In genomic region chr3:183526838-183527420, GRCh38 we compare ENCODE assay signal across 16 cellular contexts. TPM values are rescaled to one million over a fixed set of nuclear protein-coding genes. Genes with fewer than 3 reads are reported as not detected.
A peak's percentile ranks its signal among the peaks of the same experiment; 100 is the strongest.
DNase-seq lines count a peak whose midpoint lies in the region; ATAC-seq, FAIRE-seq and TF ChIP-seq lines count a peak whose summit lies in the region.
"Had no signal": no experiment of that assay in that cellular context is flagged by ENCODE, and none has a peak within 500 bp of the region (broad histone marks: within the 10 kb centered on the region; RNA-seq: fewer than 3 reads in every experiment).

No MANE protein-coding gene starts in this region.

- H4K8ac ChIP-seq in trophoblast cell (ENCODE audit: low read depth, low read length), result no peak overlapping the region

- SMC1A ChIA-PET in GM12878 (lab: Charles Lee; ENCODE audit: uncharacterized antibody, unreplicated experiment), result interaction anchor here (0.8 to 8.6 kb wide), 19 partner anchors 11 to 108 kb away, joined by 3 to 190 read pairs (median 10); partner anchors contain the start of genes KLHL24 and KLHL6

- H3K4ac ChIP-seq in trophoblast cell (ENCODE audit: low read depth, low read length), result no peak overlapping the region

- H3K79me2 ChIP-seq in GM12878 (ENCODE audit: control insufficient read depth, insufficient read depth, low read length) (no peaks in the 10 kb centered on the region; the same call in none of the 2 replicates), trophoblast cell (ENCODE audit: control insufficient read depth, insufficient read depth, low read length, poor library complexity) (no peaks in the 10 kb centered on the region)

- BruUV-seq in GM12878 (replicated peaks; lab: Mats Ljungman, UMichigan) (no TSS peak), Calu3 (replicated peaks; lab: Mats Ljungman, UMichigan) (no TSS peak)

- H2AK5ac ChIP-seq in trophoblast cell (ENCODE audit: low read length), result no peak overlapping the region

- 70% methylated on average over 4 of the region's 4 CpGs for WGBS in GM12878 (ENCODE audit: insufficient coverage, insufficient replicate concordance, low lambda C conversion rate, missing lambda C conversion rate)
- no CpG with 5 or more reads among the region's 4 CpGs for WGBS in trophoblast cell (ENCODE audit: extremely low coverage, insufficient coverage, insufficient read length)

- ATAC-seq in GM21381 (IDR thresholded peaks at IDR 0.05; ENCODE audit: unreplicated experiment) (peak; percentile 6), HG03378 (IDR thresholded peaks at IDR 0.05; ENCODE audit: unreplicated experiment) (peak; percentile 16), GM12878 (peak; percentile 2), left colon (no peak)
- ATAC-seq: left cardiac atrium had no signal

- no peak overlapping the region for H2BK12ac ChIP-seq in trophoblast cell (ENCODE audit: low read length)

- no peaks in the 10 kb centered on the region for H3K9me3 Mint-ChIP-seq in Calu3 (ENCODE audit: low read depth, unreplicated experiment)

- no peak for TF ChIP-seq EP300 in GM12878 (IDR thresholded peaks at IDR 0.05; ENCODE audit: borderline replicate concordance in 1 of 2, control insufficient read depth in 1 of 2, low read depth in 2 of 2, low read length in 2 of 2)

- DNase-seq in ELR (ENCODE audit: low read depth), result peak; percentile 27
- no peak for DNase-seq in GM12878 (ENCODE audit: low read depth, low spot score)
- DNase-seq in left colon, result no peak
- no peak for DNase-seq in trophoblast cell
- no peak for DNase-seq in Calu3
- no peak for DNase-seq in vagina (ENCODE audit: extremely low spot score in 2 of 2)
- DNase-seq: activated CD8-positive, alpha-beta memory T cell treated with anti-CD3 and anti-CD28 coated beads, Interleukin-2, amount 50 U/mL, for 4 hours; caudate nucleus; foreskin melanocyte; KBM-7; left cardiac atrium; NCI-H510A; SW 1271; thyroid gland had no signal

- H3K23ac ChIP-seq in trophoblast cell (ENCODE audit: low read length), result no peak overlapping the region

- no peak overlapping the region for H2BK5ac ChIP-seq in trophoblast cell (ENCODE audit: low read depth, low read length, poor library complexity)

- H4K12ac ChIP-seq in trophoblast cell (ENCODE audit: low read depth, low read length), result no peak overlapping the region

- no peaks in the 10 kb centered on the region for H3K27me3 ChIP-seq in GM12878 (replicated peaks in 1 of 2; ENCODE audit: control insufficient read depth in 2 of 2, insufficient read depth in 2 of 2, low read length in 1 of 2)
- no peaks in the 10 kb centered on the region for H3K27me3 ChIP-seq in trophoblast cell (ENCODE audit: insufficient read depth, low read length)
- H3K27me3 ChIP-seq in vagina, result no peaks in the 10 kb centered on the region
- H3K27me3 ChIP-seq: thyroid gland had no signal

- intact Hi-C loops in GM12878 (cut with micrococcal nuclease; ENCODE audit: unreplicated experiment) (loop anchor here (1.0 to 5.0 kb wide), 4 partner anchors 8 to 110 kb away; partner anchors contain the start of genes KLHL24 and KLHL6), left colon (cut with DNase I, micrococcal nuclease) (no loop called here), Calu3 (cut with micrococcal nuclease; ENCODE audit: unreplicated experiment) (no loop called here), vagina (cut with DNase I) (no loop called here)

- H2BK120ac ChIP-seq in trophoblast cell (ENCODE audit: insufficient read depth, low read length, poor library complexity), result no peak overlapping the region

- H3K4me3 Mint-ChIP-seq in Calu3 (ENCODE audit: low read depth, unreplicated experiment), result no peak overlapping the region

- POLR2A ChIA-PET in GM12878 (lab: Charles Lee), result interaction anchor here (0.7 to 4.7 kb wide), 16 partner anchors 10 to 65 kb away, joined by 3 to 93 read pairs (median 8); partner anchors contain the start of gene KLHL6

- no peaks in the 10 kb centered on the region for H3K36me3 Mint-ChIP-seq in Calu3 (ENCODE audit: insufficient read depth, unreplicated experiment)

- in situ Hi-C loops in GM12878 (cut with MboI), result no loop called here

- H3K27me3 Mint-ChIP-seq in Calu3 (ENCODE audit: unreplicated experiment), result peaks cover 22% of the 10 kb centered on the region

- H3K36me3 ChIP-seq in GM12878 (ENCODE audit: control insufficient read depth in 2 of 2, insufficient read depth in 2 of 2, low read length in 1 of 2) (peaks cover 0 to 7% of the 10 kb centered on the region in 2 experiments; a peak in 2 of 4 replicates), trophoblast cell (ENCODE audit: control insufficient read depth in 1 of 2, insufficient read depth in 2 of 2, low read length in 2 of 2) (no peaks in the 10 kb centered on the region), vagina (no peaks in the 10 kb centered on the region)
- H3K36me3 ChIP-seq: thyroid gland had no signal

- no peak overlapping the region for H3K14ac ChIP-seq in trophoblast cell (ENCODE audit: low read length)

- H3K9ac ChIP-seq in GM12878 (ENCODE audit: control insufficient read depth, insufficient read depth, low read length) (no peak overlapping the region), trophoblast cell (ENCODE audit: low read length) (no peak overlapping the region)

- no peak for TF ChIP-seq RAD21 in GM12878 (IDR thresholded peaks at IDR 0.05; ENCODE audit: insufficient read depth, low read depth, low read length)

- H3K4me3 ChIP-seq in GM12878, result no peak overlapping the region
- H3K4me3 ChIP-seq in trophoblast cell (ENCODE audit: low read depth, low read length), result no peak overlapping the region
- no peak overlapping the region for H3K4me3 ChIP-seq in vagina
- H3K4me3 ChIP-seq: thyroid gland had no signal

- H3K9me3 ChIP-seq in GM12878 (replicated peaks; ENCODE audit: control insufficient read depth, insufficient read depth, low read length) (no peaks in the 10 kb centered on the region), trophoblast cell (ENCODE audit: insufficient read depth, low read depth, low read length) (no peaks in the 10 kb centered on the region), vagina (no peaks in the 10 kb centered on the region)
- H3K9me3 ChIP-seq: thyroid gland had no signal

- H2AFZ ChIP-seq in GM12878 (ENCODE audit: control insufficient read depth, low read depth, low read length), result no peak overlapping the region
- H2AFZ ChIP-seq in trophoblast cell (ENCODE audit: insufficient read depth, low read length, poor library complexity), result no peak overlapping the region

- no peaks in the 10 kb centered on the region for H3K79me1 ChIP-seq in trophoblast cell (ENCODE audit: low read length)

- no peak for TF ChIP-seq POLR2A in GM12878 (IDR thresholded peaks at IDR 0.05; ENCODE audit: low read depth, low read length)
- no peak for TF ChIP-seq POLR2A in vagina (IDR thresholded peaks at IDR 0.05)

- H3K4me1 ChIP-seq in GM12878 (ENCODE audit: control insufficient read depth, insufficient read depth, low read length) (peaks cover 35% of the 10 kb centered on the region), trophoblast cell (ENCODE audit: control insufficient read depth in 1 of 2, insufficient read depth in 2 of 2, low read length in 2 of 2) (no peaks in the 10 kb centered on the region), vagina (no peaks in the 10 kb centered on the region)
- H3K4me1 ChIP-seq: thyroid gland had no signal

- no peak overlapping the region for H4K91ac ChIP-seq in trophoblast cell (ENCODE audit: low read depth, low read length)

- no peaks in the 10 kb centered on the region for H3K4me1 Mint-ChIP-seq in Calu3 (ENCODE audit: low read depth, unreplicated experiment)

- TF ChIP-seq CTCF in GM12878 (IDR thresholded peaks at IDR 0.05 in 2 of 3, conservative IDR thresholded peaks at IDR 0.05 in 1 of 3; ENCODE audit: control insufficient read depth in 2 of 3, extremely low read depth in 1 of 3, insufficient read depth in 1 of 3, low read depth in 3 of 3, low read length in 3 of 3), result no peak
- TF ChIP-seq CTCF in Calu3 (IDR thresholded peaks at IDR 0.05; ENCODE audit: unreplicated experiment), result no peak
- TF ChIP-seq CTCF in vagina (IDR thresholded peaks at IDR 0.05), result no peak

- peak overlapping the region; percentile 38 for H3K27ac ChIP-seq in GM12878 (ENCODE audit: control insufficient read depth, insufficient read depth)
- no peak overlapping the region for H3K27ac ChIP-seq in trophoblast cell (ENCODE audit: low read depth, low read length)
- H3K27ac ChIP-seq in vagina, result no peak overlapping the region
- H3K27ac ChIP-seq: thyroid gland had no signal

- RAD21 ChIA-PET in GM12878 (lab: Charles Lee; ENCODE audit: unreplicated experiment), result interaction anchor here (0.7 to 7.2 kb wide), 18 partner anchors 11 to 170 kb away, joined by 3 to 156 read pairs (median 6); partner anchors contain the start of genes KLHL6 and YEATS2

- no peaks in the 10 kb centered on the region for H4K20me1 ChIP-seq in GM12878 (ENCODE audit: control insufficient read depth, insufficient read depth)

- no peak for FAIRE-seq in GM12878 (lab: Jason Lieb, UNC)

- CTCF ChIA-PET in GM12878 (lab: Yijun Ruan, JAX) (interaction anchor here (0.6 to 9.3 kb wide), 12 partner anchors 8 to 265 kb away, joined by 3 to 98 read pairs (median 8); no protein-coding TSS in a partner anchor), Calu3 (lab: Charles Lee) (interaction anchor here (1.3 kb wide), 1 partner anchor 14 kb away, joined by 3 read pairs; no protein-coding TSS in a partner anchor)

- H3K18ac ChIP-seq in trophoblast cell (ENCODE audit: low read length), result no peak overlapping the region

- H3K4me2 ChIP-seq in GM12878 (ENCODE audit: control insufficient read depth, insufficient read depth), result peak overlapping the region; percentile 96
- H3K4me2 ChIP-seq in trophoblast cell (ENCODE audit: low read length), result no peak overlapping the region

- H3K27ac Mint-ChIP-seq in Calu3 (ENCODE audit: unreplicated experiment), result no peak overlapping the region

RNA-seq across cellular contexts. Expression of gene KLHL6, which starts 28.6 kb away (rescaled TPM):
- 551 and 574 TPM in 2 replicates for total RNA-seq in GM12878 (2013; cell fraction: nucleolus; rRNA removed)
- total RNA-seq in GM12878 (2014; rRNA removed) (23.6 and 27.5 TPM in 2 replicates), GM12878 (2014; rRNA removed; fragmentation: Illumina TruSeq; extraction: Trizol) (26.8 and 28.0 TPM in 2 replicates), GM12878 (2021) (28.7 and 29.7 TPM in 2 replicates), left colon (1 to 10 TPM; 1.9 to 3.6 TPM), Calu3 (2022) (not detected in 2 replicates), vagina (1.7 TPM)
- 7.9 TPM for polyA plus RNA-seq in GM12878 (2011; ENCODE audit: low read depth)
- polyA plus RNA-seq in GM12878 (2011; rRNA removed) (91.8 and 99.8 TPM in 2 replicates), GM12878 (2014; fragmentation: Illumina TruSeq; extraction: Trizol) (26.5 and 30.0 TPM in 2 replicates), GM12878 (2014; fragmentation: Nextera tagmentation; extraction: Ambion mirVana) (1 to 10 TPM; 4.0 to 4.2 TPM), GM12878 (2014; rRNA removed) (23.0 and 25.2 TPM in 2 replicates), GM12878 (2016; fragmentation: Nextera tagmentation; extraction: Ambion mirVana) (10 to 100 TPM; 16.5 to 19.9 TPM)
- 60.5 and 63.5 TPM in 2 replicates for polyA plus RNA-seq in GM12878 (2011; cell fraction: cytosol; rRNA removed)
- polyA plus RNA-seq in GM12878 (2011; cell fraction: nucleus; rRNA removed), result 139 and 178 TPM in 2 replicates
- polyA plus RNA-seq in GM12878 (2012), result 12.3 and 19.6 TPM in 2 replicates
- polyA minus RNA-seq in GM12878 (2011; rRNA and poly(A)+ RNA removed), result 104 and 116 TPM in 2 replicates
- polyA minus RNA-seq in GM12878 (2011; cell fraction: cytosol; rRNA and poly(A)+ RNA removed), result 29.4 and 31.6 TPM in 2 replicates
- 52.3 and 65.3 TPM in 2 replicates for polyA minus RNA-seq in GM12878 (2011; cell fraction: nucleus; rRNA and poly(A)+ RNA removed)
- 0.01 TPM in 2 replicates for polyA plus RNA-seq in trophoblast cell (2013)
